8 cellular contexts compared by ENCODE assay signal in genomic region chr4:121900132-121900983, GRCh38. TPM values are rescaled to one million over a fixed set of nuclear protein-coding genes. Genes with fewer than 3 reads are reported as not detected.
A peak's percentile ranks its signal among the peaks of the same experiment; 100 is the strongest.
DNase-seq lines count a peak whose midpoint lies in the region; ATAC-seq and TF ChIP-seq lines count a peak whose summit lies in the region.

No MANE protein-coding gene starts in this region.

- no peaks in the 10 kb centered on the region for H4K20me1 ChIP-seq in GM23338 (replicated peaks; ENCODE audit: insufficient read depth)

- ATAC-seq in GM23338 (peak; percentile 92), SK-N-SH treated with all-trans-retinoic acid at 6 μM for 48 hours (peak; percentile 96)

- H3K27ac ChIP-seq in GM23338 (ENCODE audit: low read depth): no peak overlapping the region
- no peak overlapping the region for H3K27ac ChIP-seq in left ventricle myocardium inferior (replicated peaks)

- H3K79me2 ChIP-seq in GM23338 (replicated peaks; ENCODE audit: insufficient read depth): no peaks in the 10 kb centered on the region

- no peaks in the 10 kb centered on the region for H3K4me1 Mint-ChIP-seq in GM23338

- H3K36me3 ChIP-seq in GM23338 (ENCODE audit: insufficient read depth) (no peaks in the 10 kb centered on the region), left ventricle myocardium inferior (no peaks in the 10 kb centered on the region)

- H3K27ac Mint-ChIP-seq in GM23338: no peak overlapping the region

- H3K4me1 ChIP-seq in GM23338 (ENCODE audit: insufficient read depth) (no peaks in the 10 kb centered on the region), left ventricle myocardium inferior (no peaks in the 10 kb centered on the region)

- H3K9me3 ChIP-seq in left ventricle myocardium inferior (replicated peaks): no peaks in the 10 kb centered on the region

- DNase-seq in GM12865 (ENCODE audit: low read depth) (peak; percentile 61), GM23338 (ENCODE audit: low spot score) (peak; percentile 84), LHCN-M2 (ENCODE audit: low read depth) (peak; percentile 37), amniotic epithelial cell (ENCODE audit: low read depth) (peak; percentile 56), left ventricle myocardium inferior (no peak), skeletal muscle cell (ENCODE audit: low read depth) (peak; percentile 3), GOT3 (lab: John Stamatoyannopoulos, UW) (no peak)

- no peaks in the 10 kb centered on the region for H3K27me3 Mint-ChIP-seq in GM23338 (ENCODE audit: insufficient read depth, low read depth, poor library complexity)

- H3K9me3 Mint-ChIP-seq in GM23338: no peaks in the 10 kb centered on the region

- H3K36me3 Mint-ChIP-seq in GM23338 (ENCODE audit: low read depth): no peaks in the 10 kb centered on the region

- H3K27me3 ChIP-seq in GM23338 (ENCODE audit: insufficient read depth) (no peaks in the 10 kb centered on the region), left ventricle myocardium inferior (ENCODE audit: low read depth) (peaks cover 3% of the 10 kb centered on the region)

- H3K9me2 ChIP-seq in GM23338 (ENCODE audit: insufficient read depth): no peaks in the 10 kb centered on the region

- no peak overlapping the region for H2AFZ ChIP-seq in GM23338

- H3K4me3 ChIP-seq in GM12865 (ENCODE audit: low read depth, low read length) (no peak overlapping the region), GM23338 (no peak overlapping the region), left ventricle myocardium inferior (no peak overlapping the region), skeletal muscle cell (ENCODE audit: low read depth, low read length) (no peak overlapping the region)

- no peak overlapping the region for H3K4me2 ChIP-seq in GM23338

- intact Hi-C loops in left ventricle myocardium inferior (cut with micrococcal nuclease): no loop called here

- no peak overlapping the region for H3K4me3 Mint-ChIP-seq in GM23338

- H3F3A ChIP-seq in GM23338 (replicated peaks; ENCODE audit: low read depth): no peaks in the 10 kb centered on the region

- peak; percentile 70 for TF ChIP-seq CTCF in GM12865 (IDR thresholded peaks at IDR 0.05; ENCODE audit: insufficient read depth, low read depth, low read length, missing control alignments)
- peak; percentile 90 to 93 for TF ChIP-seq CTCF in GM23338 (conservative IDR thresholded peaks at IDR 0.05; ENCODE audit: low read depth in 2 of 2)
- peak; percentile 79 for TF ChIP-seq CTCF in left ventricle myocardium inferior (IDR thresholded peaks at IDR 0.05; ENCODE audit: borderline replicate concordance)

TF ChIP-seq in GM23338, 12 proteins besides CTCF, POLR2A, EP300 and RAD21 (continues in another document):
- TF ChIP-seq CREB1 (CRISPR knock-in tag; IDR thresholded peaks at IDR 0.05; ENCODE audit: low read depth): no peak
- TF ChIP-seq JUNB (IDR thresholded peaks at IDR 0.05; ENCODE audit: unreplicated experiment): no peak

TF ChIP-seq in SK-N-SH treated with all-trans-retinoic acid at 6 μM for 48 hours, 23 proteins besides CTCF, POLR2A, EP300 and RAD21:
- TF ChIP-seq ZFP30 (CRISPR knock-in tag; IDR thresholded peaks at IDR 0.05) (no peak), SNAI2 (CRISPR knock-in tag; IDR thresholded peaks at IDR 0.05) (no peak), ZC3H10 (CRISPR knock-in tag; IDR thresholded peaks at IDR 0.05) (no peak), ESRRG (CRISPR knock-in tag; IDR thresholded peaks at IDR 0.05) (no peak), ISL1 (CRISPR knock-in tag; IDR thresholded peaks at IDR 0.05) (no peak)
- TF ChIP-seq, protein P1, sequence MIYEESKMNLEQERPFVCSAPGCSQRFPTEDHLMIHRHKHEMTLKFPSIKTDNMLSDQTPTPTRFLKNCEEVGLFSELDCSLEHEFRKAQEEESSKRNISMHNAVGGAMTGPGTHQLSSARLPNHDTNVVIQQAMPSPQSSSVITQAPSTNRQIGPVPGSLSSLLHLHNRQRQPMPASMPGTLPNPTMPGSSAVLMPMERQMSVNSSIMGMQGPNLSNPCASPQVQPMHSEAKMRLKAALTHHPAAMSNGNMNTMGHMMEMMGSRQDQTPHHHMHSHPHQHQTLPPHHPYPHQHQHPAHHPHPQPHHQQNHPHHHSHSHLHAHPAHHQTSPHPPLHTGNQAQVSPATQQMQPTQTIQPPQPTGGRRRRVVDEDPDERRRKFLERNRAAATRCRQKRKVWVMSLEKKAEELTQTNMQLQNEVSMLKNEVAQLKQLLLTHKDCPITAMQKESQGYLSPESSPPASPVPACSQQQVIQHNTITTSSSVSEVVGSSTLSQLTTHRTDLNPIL (CRISPR knock-in tag; IDR thresholded peaks at IDR 0.05; ENCODE audit: low read depth): no peak

RNA-seq across cellular contexts. Expression of gene BBS7, which starts 30.1 kb away (rescaled TPM):
- 14.8 and 15.9 TPM in 2 replicates for total RNA-seq in GM23338 (2014; rRNA removed; shearing (Covaris generic))
- 28.6 and 30.8 TPM in 2 replicates for polyA plus RNA-seq in GM23338 (2016; fragmentation: Nextera tagmentation; extraction: Ambion mirVana)
- total RNA-seq in LHCN-M2 (2014; rRNA removed) (24.6 and 24.8 TPM in 2 replicates), left ventricle myocardium inferior (6.0 TPM)
- polyA plus RNA-seq in LHCN-M2 (2012): 12.4 TPM

RNA-seq across cellular contexts. Expression of gene TRPC3, which starts 51.5 kb away (rescaled TPM):
- 0.74 and 1.0 TPM in 2 replicates for total RNA-seq in GM23338 (2014; rRNA removed; shearing (Covaris generic))
- polyA plus RNA-seq in GM23338 (2016; fragmentation: Nextera tagmentation; extraction: Ambion mirVana): 0.24 and 0.44 TPM in 2 replicates
- total RNA-seq in LHCN-M2 (2014; rRNA removed) (0.45 and 0.52 TPM in 2 replicates), left ventricle myocardium inferior (0.25 TPM)
- polyA plus RNA-seq in LHCN-M2 (2012): 0.16 TPM

Comparison
In these comparisons a context has a peak if more than half of its experiments do, and no peak if none do; other contexts are left out.
1. DNase-seq: peak in GM12865 (single experiment), GM23338 (single experiment), LHCN-M2 (single experiment), amniotic epithelial cell (single experiment) and skeletal muscle cell (single experiment); none in left ventricle myocardium inferior (single experiment) and GOT3 (single experiment).
2. Peak in every context shown above with its lines, with median percentiles within 50 percentile points of each other: CTCF ChIP-seq.